ENCODE assay signal across 13 cellular contexts in the genomic region with DNA sequence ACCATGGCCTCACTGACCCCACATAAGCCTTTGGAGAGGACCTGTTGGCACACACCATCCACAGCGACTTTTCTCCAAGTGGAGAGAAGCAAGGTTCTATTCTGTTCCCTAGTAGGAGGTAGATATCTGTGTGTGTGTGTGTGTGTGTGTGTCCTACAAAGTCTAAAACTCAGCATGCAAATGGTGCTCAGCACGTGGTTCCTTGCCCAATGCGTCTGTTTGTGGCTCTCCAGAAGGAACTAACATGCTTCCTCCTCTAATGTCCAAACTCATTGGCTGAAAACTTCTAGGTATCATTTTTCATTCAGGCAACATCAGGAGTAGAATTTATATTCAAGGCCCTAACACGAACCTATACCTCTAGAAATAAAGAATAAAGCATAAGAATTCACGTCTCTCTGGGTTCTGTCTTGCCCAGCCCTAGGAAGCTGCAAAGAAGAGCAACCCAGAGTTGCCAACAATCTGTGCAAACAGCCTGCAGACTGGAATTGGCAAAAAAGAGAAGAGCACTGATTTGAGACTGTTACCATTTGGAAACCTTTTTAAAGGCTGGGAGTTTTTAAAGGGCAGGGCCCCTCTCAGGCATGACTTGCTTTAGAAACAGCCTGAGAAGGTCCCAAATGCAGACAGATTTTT. TPM values are rescaled to one million over a fixed set of nuclear protein-coding genes. Genes with fewer than 3 reads are reported as not detected.
DNase-seq lines count a peak whose midpoint lies in the region; TF ChIP-seq lines count a peak whose summit lies in the region.
"Had no signal": no experiment of that assay in that cellular context is flagged by ENCODE, and none has a peak within 500 bp of the region (broad histone marks: within the 10 kb centered on the region; RNA-seq: fewer than 3 reads in every experiment).

No MANE protein-coding gene starts in this region.

- no peak overlapping the region for H2AFZ ChIP-seq in OCI-LY1 (ENCODE audit: low read length)
- H2AFZ ChIP-seq: GM23248 had no signal

- no peaks in the 10 kb centered on the region for H3K9me3 ChIP-seq in OCI-LY1 (ENCODE audit: low read length)
- no peaks in the 10 kb centered on the region for H3K9me3 ChIP-seq in esophagus muscularis mucosa
- no peaks in the 10 kb centered on the region for H3K9me3 ChIP-seq in sigmoid colon

- peak; percentile 23 for DNase-seq in NCI-H1694 treated with DMSO at 0.1 percent for 48 hours (lab: John Stamatoyannopoulos, UW)
- DNase-seq in NCI-H1694 (lab: John Stamatoyannopoulos, UW), result no peak
- no peak for DNase-seq in esophagus muscularis mucosa (ENCODE audit: extremely low spot score)
- DNase-seq in sigmoid colon, result no peak
- DNase-seq in kidney tubule cell (ENCODE audit: low spot score), result no peak
- DNase-seq in cortex of kidney (lab: John Stamatoyannopoulos, UW), result no peak
- DNase-seq in T-helper 9 cell, result no peak
- DNase-seq: 8988T; central memory CD4-positive, alpha-beta T cell; GM23248; NCI-H345 had no signal

- no peaks in the 10 kb centered on the region for H3F3A ChIP-seq in OCI-LY1 (ENCODE audit: insufficient read depth, low read length)

- no peak for TF ChIP-seq POLR2A in esophagus muscularis mucosa (IDR thresholded peaks at IDR 0.05; ENCODE audit: low read depth)
- TF ChIP-seq POLR2A in sigmoid colon (IDR thresholded peaks at IDR 0.05), result no peak

- peak overlapping the region; percentile 9 for H3K27ac ChIP-seq in OCI-LY1 (ENCODE audit: low read depth, low read length, poor library complexity, severe bottlenecking)
- H3K27ac ChIP-seq in esophagus muscularis mucosa (replicated peaks in 1 of 4), result peak overlapping the region; percentile 79 to 99 (median 84)
- peak overlapping the region; percentile 79 to 98 (median 92) for H3K27ac ChIP-seq in sigmoid colon
- H3K27ac ChIP-seq: GM23248 had no signal

- H3K27me3 ChIP-seq in OCI-LY1 (ENCODE audit: insufficient read depth, low read length) (no peaks in the 10 kb centered on the region), esophagus muscularis mucosa (no peaks in the 10 kb centered on the region), sigmoid colon (no peaks in the 10 kb centered on the region)

- H3K36me3 ChIP-seq in OCI-LY1 (ENCODE audit: insufficient read depth, low read length), result peaks cover 26% of the 10 kb centered on the region; the same call in 1 of the 2 replicates
- H3K36me3 ChIP-seq in esophagus muscularis mucosa, result peaks cover 6 to 39% (median 27%) of the 10 kb centered on the region in 4 donors
- peaks cover 8 to 28% (median 14%) of the 10 kb centered on the region in 4 donors for H3K36me3 ChIP-seq in sigmoid colon

- intact Hi-C loops in esophagus muscularis mucosa (cut with DNase I) (no loop called here), sigmoid colon (cut with DNase I) (loop anchor here (2.0 kb wide), 1 partner anchor 14 kb away; no protein-coding TSS in a partner anchor)

- no peaks in the 10 kb centered on the region for H3K9me2 ChIP-seq in OCI-LY1 (ENCODE audit: low read depth, low read length)

- H3K4me3 ChIP-seq in OCI-LY1 (ENCODE audit: low read depth, low read length, poor library complexity, severe bottlenecking) (no peak overlapping the region), esophagus muscularis mucosa (no peak overlapping the region), sigmoid colon (no peak overlapping the region)
- H3K4me3 ChIP-seq: GM23248 had no signal

- H3K4me1 ChIP-seq in OCI-LY1 (ENCODE audit: insufficient read depth, low read length, severe bottlenecking) (peaks cover 20% of the 10 kb centered on the region), esophagus muscularis mucosa (peaks cover 90 to 100% (median 100%) of the 10 kb centered on the region in 4 donors), sigmoid colon (peaks cover 0 to 100% (median 98%) of the 10 kb centered on the region in 4 donors)

- no peaks in the 10 kb centered on the region for H4K20me1 ChIP-seq in OCI-LY1 (ENCODE audit: insufficient read depth, low read length)

- no peaks in the 10 kb centered on the region for H3K79me2 ChIP-seq in OCI-LY1 (ENCODE audit: insufficient read depth, low read length)

- no peak overlapping the region; the same call in 1 of the 2 replicates for H3K4me2 ChIP-seq in OCI-LY1 (ENCODE audit: low read length)

- TF ChIP-seq CTCF in OCI-LY1 (IDR thresholded peaks at IDR 0.05; ENCODE audit: low read length), result no peak
- no peak for TF ChIP-seq CTCF in esophagus muscularis mucosa (IDR thresholded peaks at IDR 0.05)
- no peak for TF ChIP-seq CTCF in sigmoid colon (IDR thresholded peaks at IDR 0.05)

- no peak overlapping the region for H3K9ac ChIP-seq in OCI-LY1 (ENCODE audit: low read length)
- H3K9ac ChIP-seq: GM23248 had no signal

- TF ChIP-seq EP300 in esophagus muscularis mucosa (IDR thresholded peaks at IDR 0.05) (no peak), sigmoid colon (IDR thresholded peaks at IDR 0.05) (no peak)

- WGBS in esophagus muscularis mucosa, result 57% methylated on average over 5 of the region's 5 CpGs
- WGBS in sigmoid colon, 2 donors, result 64 to 86% methylated on average over 5 of the region's 5 CpGs

RNA-seq across cellular contexts. Expression of a gene that starts 25.5 kb away (rescaled TPM):
- 10 to 100 TPM in 3 of 4 donors, 1 to 10 TPM in 1; 7.8 to 26.5 (median 10.6) TPM for total RNA-seq in esophagus muscularis mucosa
- 10 to 100 TPM in 3 of 4 donors, 1 to 10 TPM in 1; 9.2 to 28.5 (median 14.1) TPM for total RNA-seq in sigmoid colon
- 10 to 100 TPM in 1 of 3 donors, 1 to 10 TPM in 2; 7.2 to 20.8 (median 9.0) TPM for polyA plus RNA-seq in sigmoid colon

RNA-seq across cellular contexts. Expression of a gene that starts 29.4 kb away (rescaled TPM):
- not detected for total RNA-seq in esophagus muscularis mucosa
- total RNA-seq in sigmoid colon, result not detected
- under 1 TPM in 1 of 3 donors, not detected in 2; 0.07 TPM for polyA plus RNA-seq in sigmoid colon
- total RNA-seq: GM23248, subcutaneous adipose tissue had no signal
- polyA plus RNA-seq: GM23248 had no signal

Comparison
In these comparisons a context has a peak if more than half of its experiments do, and no peak if none do; other contexts are left out.
1. H3K27ac ChIP-seq: peak in every context shown above with its lines; median percentile 92 in sigmoid colon; 84 in esophagus muscularis mucosa; 9 in OCI-LY1.